In the genomic region with DNA sequence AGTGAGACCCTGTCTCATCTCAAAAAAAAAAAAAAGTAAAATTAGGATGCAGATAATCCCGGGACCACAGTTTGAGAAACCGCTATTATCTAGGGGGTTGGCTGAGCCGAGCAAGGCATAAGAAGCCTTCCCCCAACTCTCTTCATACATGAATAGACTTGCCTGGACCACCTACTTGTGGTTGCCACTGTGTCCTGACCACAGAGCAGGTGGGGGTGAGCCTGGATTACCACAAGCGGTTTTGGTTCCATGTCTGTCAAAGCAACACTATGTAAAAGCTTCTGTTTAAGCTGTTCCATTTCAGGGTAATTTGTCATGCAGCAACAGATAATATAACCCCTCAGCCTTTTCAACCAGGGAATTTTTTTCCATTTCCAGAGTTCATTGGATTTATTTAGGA, we compare ENCODE assay signal across 12 cellular contexts.
DNase-seq lines count a peak whose midpoint lies in the region; ATAC-seq and TF ChIP-seq lines count a peak whose summit lies in the region.
"Had no signal": no experiment of that assay in that cellular context is flagged by ENCODE, and none has a peak within 500 bp of the region (broad histone marks: within the 10 kb centered on the region; RNA-seq: fewer than 3 reads in every experiment).

No MANE protein-coding gene starts in this region.

- H3K4me3 ChIP-seq in GM06990 (replicated peaks; ENCODE audit: low read depth, low read length) = no peak overlapping the region
- H3K4me3 ChIP-seq: psoas muscle had no signal

- H3K27me3 ChIP-seq in GM06990 (replicated peaks; ENCODE audit: control insufficient read depth, insufficient read depth, low read length) = no peaks in the 10 kb centered on the region; the same call in 1 of the 2 replicates

- ATAC-seq in HG03378 (IDR thresholded peaks at IDR 0.05; ENCODE audit: unreplicated experiment) = peak; percentile 26
- ATAC-seq: HCT116, psoas muscle had no signal

- no peaks in the 10 kb centered on the region for H3K36me3 ChIP-seq in GM06990 (ENCODE audit: control insufficient read depth, insufficient read depth, low read length)

- no peak for TF ChIP-seq CTCF in GM06990 (IDR thresholded peaks at IDR 0.05; ENCODE audit: insufficient read depth, low read length, poor library complexity, severe bottlenecking)

- DNase-seq in GM06990 (ENCODE audit: extremely low read depth, insufficient read length) (peak; percentile 77), activated T-cell treated with anti-CD3 and anti-CD28 coated beads for 4 hours (peak; percentile 36), NCI-H2081 (lab: John Stamatoyannopoulos, UW) (no peak), GM03348 (ENCODE audit: low spot score) (no peak), globus pallidus (ENCODE audit: low spot score) (no peak), cerebellar nuclear complex (lab: John Stamatoyannopoulos, UW) (no peak)
- peak; percentile 33 to 42 (median 35) for DNase-seq in stimulated activated CD4-positive, alpha-beta T cell treated with anti-CD3 and anti-CD28 coated beads, Interleukin-12 subunit alpha, Interleukin-12 subunit beta, amount 100 ng/mL, for 48 hours (ENCODE audit: low read depth in 2 of 3, low spot score in 1 of 3)
- DNase-seq: DMS53, glutamatergic neuron had no signal

Comparison
In these comparisons a context has a peak if more than half of its experiments do, and no peak if none do; other contexts are left out.
1. DNase-seq: peak in GM06990 (single experiment), activated T-cell treated with anti-CD3 and anti-CD28 coated beads for 4 hours (single experiment) and stimulated activated CD4-positive, alpha-beta T cell treated with anti-CD3 and anti-CD28 coated beads, Interleukin-12 subunit alpha, Interleukin-12 subunit beta, amount 100 ng/mL, for 48 hours (3 of 3); none in NCI-H2081 (0 of 2), GM03348 (single experiment), globus pallidus (single experiment) and cerebellar nuclear complex (0 of 2).